ENCODE assay signal across 21 cellular contexts in genomic region chr12:120093336-120093591, GRCh38. TPM values are rescaled to one million over a fixed set of nuclear protein-coding genes. Genes with fewer than 3 reads are reported as not detected.
A peak's percentile ranks its signal among the peaks of the same experiment; 100 is the strongest.
DNase-seq lines count a peak whose midpoint lies in the region; ATAC-seq and TF ChIP-seq lines count a peak whose summit lies in the region.
"Had no signal": no experiment of that assay in that cellular context is flagged by ENCODE, and none has a peak within 500 bp of the region (broad histone marks: within the 10 kb centered on the region; RNA-seq: fewer than 3 reads in every experiment).

No MANE protein-coding gene starts in this region.

- H4K91ac ChIP-seq in IMR-90 (ENCODE audit: insufficient read depth, low read depth, low read length), result no peak overlapping the region

- intact Hi-C loops in IMR-90 (cut with micrococcal nuclease) (no loop called here), dorsolateral prefrontal cortex (cut with DNase I) (no loop called here), ascending aorta (cut with DNase I) (no loop called here)

- peaks cover 0 to 20% of the 10 kb centered on the region in 2 experiments; a peak in 3 of 4 replicates for H3K79me1 ChIP-seq in IMR-90 (ENCODE audit: low read depth in 1 of 2, low read length in 2 of 2)

- DNase-seq in ELF-1 (ENCODE audit: low read depth, low spot score) (peak; percentile 77), IMR-90 (no peak), dorsolateral prefrontal cortex (no peak), ascending aorta (ENCODE audit: low spot score in 2 of 2) (no peak), kidney glomerular epithelial cell (lab: John Stamatoyannopoulos, UW) (no peak), NCI-H510A treated with DMSO at 0.1 percent for 48 hours (lab: John Stamatoyannopoulos, UW) (no peak)
- DNase-seq: activated CD4-positive, alpha-beta T cell treated with anti-CD3 and anti-CD28 coated beads, Interleukin-2, amount 50 U/mL, for 4 hours; activated T-cell treated with anti-CD3 and anti-CD28 coated beads, Interleukin-2, amount 50 U/mL, for 1 hour; CD4-positive, alpha-beta T cell; DMS153; foreskin fibroblast; Kasumi-1; mesenchymal stem cell; natural killer cell; NCI-H524 treated with DMSO at 0.1 percent for 48 hours; stimulated activated CD8-positive, alpha-beta memory T cell treated with anti-CD3 and anti-CD28 coated beads, Interleukin-4, amount 100 ng/mL, for 48 hours; T-helper 1 cell; testis had no signal

- H3K9ac ChIP-seq in IMR-90 (ENCODE audit: low read depth, low read length) (no peak overlapping the region), neural cell (ENCODE audit: low read length) (peak overlapping the region; percentile 55)

- H2BK20ac ChIP-seq in IMR-90 (ENCODE audit: low read depth, low read length), result no peak overlapping the region

- H3K27ac ChIP-seq in IMR-90 (ENCODE audit: insufficient read depth, low read length) (no peak overlapping the region), dorsolateral prefrontal cortex (peak overlapping the region in 52 of 59 donors; percentile 12 to 84 (median 70)), neural cell (ENCODE audit: low read length) (peak overlapping the region; percentile 61), ascending aorta (no peak overlapping the region)
- H3K27ac ChIP-seq: coronary artery, testis had no signal

- TF ChIP-seq CTCF in IMR-90 (conservative IDR thresholded peaks at IDR 0.05; ENCODE audit: low read depth, low read length) (no peak), dorsolateral prefrontal cortex (IDR thresholded peaks at IDR 0.05 in 54 of 56, conservative IDR thresholded peaks at IDR 0.05 in 2 of 56; ENCODE audit: low read depth in 1 of 56, partially characterized antibody in 56 of 56) (no peak), neural cell (IDR thresholded peaks at IDR 0.05; ENCODE audit: poor library complexity, severe bottlenecking) (no peak), ascending aorta (IDR thresholded peaks at IDR 0.05) (no peak)

- no peaks in the 10 kb centered on the region for H3F3A ChIP-seq in neural cell (ENCODE audit: insufficient read depth, low read length, poor library complexity, severe bottlenecking)

- no TSS peak for BruUV-seq in IMR-90 (replicated peaks; lab: Mats Ljungman, UMichigan)

- H2AFZ ChIP-seq in IMR-90 (replicated peaks; ENCODE audit: low read length, poor library complexity) (no peak overlapping the region), neural cell (ENCODE audit: low read depth, low read length) (no peak overlapping the region)

- H2BK120ac ChIP-seq in IMR-90 (ENCODE audit: low read depth, low read length), result no peak overlapping the region

- WGBS in IMR-90 (ENCODE audit: extremely low coverage in 2 of 2, insufficient read length in 1 of 2), 2 experiments, result 100% methylated on average over 1 of the region's 4 CpGs; no CpG with 5 or more reads in 1 of the 2 experiments

- H3K4me1 ChIP-seq in IMR-90 (ENCODE audit: control insufficient read depth, insufficient read depth, low read length) (no peaks in the 10 kb centered on the region; the same call in 1 of the 2 replicates), ascending aorta (no peaks in the 10 kb centered on the region)
- H3K4me1 ChIP-seq: testis had no signal

- peaks cover 37% of the 10 kb centered on the region for H3K36me3 ChIP-seq in IMR-90 (ENCODE audit: control insufficient read depth, insufficient read depth, low read length)
- peaks cover 5% of the 10 kb centered on the region for H3K36me3 ChIP-seq in neural cell (ENCODE audit: insufficient read depth, low read length)
- peaks cover 22 to 53% of the 10 kb centered on the region in 2 donors for H3K36me3 ChIP-seq in ascending aorta

- no peak overlapping the region for H3K14ac ChIP-seq in IMR-90 (replicated peaks; ENCODE audit: low read depth, low read length)

- H4K5ac ChIP-seq in IMR-90 (ENCODE audit: low read depth, low read length), result no peak overlapping the region

- H4K8ac ChIP-seq in IMR-90 (ENCODE audit: low read depth in 2 of 2, low read length in 2 of 2), result no peak overlapping the region

- H3K56ac ChIP-seq in IMR-90 (ENCODE audit: extremely low read depth, insufficient read depth, low read length), result no peak overlapping the region

- no peaks in the 10 kb centered on the region for H3K79me2 ChIP-seq in neural cell (replicated peaks; ENCODE audit: insufficient read depth, low read length)

- no peak overlapping the region for H2BK15ac ChIP-seq in IMR-90 (ENCODE audit: low read depth, low read length)

- TF ChIP-seq POLR2A in IMR-90 (IDR thresholded peaks at IDR 0.05; ENCODE audit: low read depth, low read length), result no peak

- H3K4ac ChIP-seq in IMR-90 (ENCODE audit: low read depth, low read length), result no peak overlapping the region

- H3K4me3 ChIP-seq in IMR-90 (ENCODE audit: insufficient read depth, low read depth, low read length) (no peak overlapping the region), dorsolateral prefrontal cortex (no peak overlapping the region), neural cell (ENCODE audit: low read length) (peak overlapping the region; percentile 48), ascending aorta (no peak overlapping the region)
- H3K4me3 ChIP-seq: coronary artery, testis had no signal

- CTCF ChIA-PET in IMR-90 (lab: Yijun Ruan, JAX), result no interaction called here

- no peak overlapping the region for H2BK5ac ChIP-seq in IMR-90 (ENCODE audit: low read depth, low read length, poor library complexity, severe bottlenecking)

- no peaks in the 10 kb centered on the region for H3K9me2 ChIP-seq in neural cell (ENCODE audit: insufficient read depth, low read length)

- H3K9me1 ChIP-seq in IMR-90 (ENCODE audit: insufficient read depth, low read length), result 0 out of 2 replicates have a peak, but pooled peaks cover 11% of the 10 kb centered on the region

- POLR2A ChIA-PET in IMR-90 (lab: Charles Lee; ENCODE audit: unreplicated experiment), result interaction anchor here (0.5 kb wide), 1 partner anchor 12 kb away, joined by 5 read pairs; no protein-coding TSS in a partner anchor

- dilution Hi-C loops in IMR-90 (cut with HindIII; ENCODE audit: low sequenced_read_pairs, unreplicated experiment), result no loop called here

- no peak for TF ChIP-seq RAD21 in IMR-90 (IDR thresholded peaks at IDR 0.05; ENCODE audit: low read length)
- TF ChIP-seq RAD21 in neural cell (conservative IDR thresholded peaks at IDR 0.05), result no peak

- no peak for TF ChIP-seq EP300 in neural cell (conservative IDR thresholded peaks at IDR 0.05; ENCODE audit: poor library complexity, severe bottlenecking)

- H4K20me1 ChIP-seq in IMR-90 (ENCODE audit: insufficient read depth, low read length), result peaks cover 40% of the 10 kb centered on the region
- peaks cover 3% of the 10 kb centered on the region for H4K20me1 ChIP-seq in neural cell (ENCODE audit: insufficient read depth)

- H3K18ac ChIP-seq in IMR-90 (ENCODE audit: low read depth, low read length), result no peak overlapping the region

- H3K23ac ChIP-seq in IMR-90 (ENCODE audit: low read depth, low read length), result no peak overlapping the region

- H2AK9ac ChIP-seq in IMR-90 (replicated peaks; ENCODE audit: low read depth, low read length, poor library complexity), result peak overlapping the region; percentile 42

- no peak for ATAC-seq in IMR-90 (ENCODE audit: low read depth)
- no peak for ATAC-seq in GM19328 (IDR thresholded peaks at IDR 0.05; ENCODE audit: unreplicated experiment)

- H3K27me3 ChIP-seq in IMR-90 (ENCODE audit: control insufficient read depth, insufficient read depth, low read length) (no peaks in the 10 kb centered on the region), dorsolateral prefrontal cortex (no peaks in the 10 kb centered on the region), neural cell (ENCODE audit: insufficient read depth, low read depth, low read length) (no peaks in the 10 kb centered on the region), ascending aorta (no peaks in the 10 kb centered on the region)
- H3K27me3 ChIP-seq: testis had no signal

- H2AK5ac ChIP-seq in IMR-90 (ENCODE audit: low read depth, low read length), result no peak overlapping the region

- H3K9me3 ChIP-seq in IMR-90 (ENCODE audit: control insufficient read depth, insufficient read depth, low read length), result no peaks in the 10 kb centered on the region
- no peaks in the 10 kb centered on the region for H3K9me3 ChIP-seq in neural cell (ENCODE audit: low read length)
- H3K9me3 ChIP-seq in ascending aorta, result no peaks in the 10 kb centered on the region
- H3K9me3 ChIP-seq: testis had no signal

- in situ Hi-C loops in IMR-90 (cut with MboI; ENCODE audit: low sequenced_read_pairs), result no loop called here

- H3K4me2 ChIP-seq in IMR-90 (ENCODE audit: low read depth, low read length), result no peak overlapping the region
- H3K4me2 ChIP-seq in neural cell (ENCODE audit: low read length), result no peak overlapping the region

TF ChIP-seq in IMR-90, 13 proteins besides CTCF, POLR2A, EP300 and RAD21:
- TF ChIP-seq SMC3 (IDR thresholded peaks at IDR 0.05; ENCODE audit: low read depth, low read length), result no peak
- no peak for TF ChIP-seq NFE2L2 (IDR thresholded peaks at IDR 0.05; ENCODE audit: low read depth, low read length)
- no peak for TF ChIP-seq MXI1 (IDR thresholded peaks at IDR 0.05; ENCODE audit: borderline replicate concordance, low read depth, low read length)
- no peak for TF ChIP-seq CEBPB (IDR thresholded peaks at IDR 0.05; ENCODE audit: low read depth, low read length)
- TF ChIP-seq CHD1 (IDR thresholded peaks at IDR 0.05; ENCODE audit: low read depth, low read length), result no peak
- TF ChIP-seq MAFK (IDR thresholded peaks at IDR 0.05; ENCODE audit: low read depth, low read length), result no peak

TF ChIP-seq in neural cell, 6 proteins besides CTCF, POLR2A, EP300 and RAD21 (continues in another document):
- TF ChIP-seq EZH2 (IDR thresholded peaks at IDR 0.05; ENCODE audit: borderline replicate concordance, insufficient read depth, low read length, poor library complexity, severe bottlenecking) (no peak), MXI1 (conservative IDR thresholded peaks at IDR 0.05; ENCODE audit: poor library complexity, severe bottlenecking) (no peak), POLR2AphosphoS5 (IDR thresholded peaks at IDR 0.05) (no peak)

RNA-seq across cellular contexts. Expression of gene RAB35, which starts 23.3 kb away (rescaled TPM):
- total RNA-seq in IMR-90 (2012; rRNA removed) (32.6 and 35.0 TPM in 2 replicates), dorsolateral prefrontal cortex (10 to 100 TPM; 35.0 to 69.2 (median 52.4) TPM), ascending aorta (39.2 TPM)
- polyA plus RNA-seq in IMR-90 (2012; rRNA removed) (47.6 and 49.6 TPM in 2 replicates), neural cell (60.2 and 65.2 TPM in 2 replicates)
- 31.2 and 45.6 TPM in 2 replicates for polyA plus RNA-seq in IMR-90 (2012; cell fraction: cytosol; rRNA removed)
- polyA plus RNA-seq in IMR-90 (2012; cell fraction: nucleus; rRNA removed; ENCODE audit: low replicate concordance), result 64.2 and 73.1 TPM in 2 replicates
- polyA minus RNA-seq in neural cell, result 48.6 and 52.8 TPM in 2 replicates

Comparison
In these comparisons a context has a peak if more than half of its experiments do, and no peak if none do; other contexts are left out.
1. H3K27ac ChIP-seq: peak in dorsolateral prefrontal cortex (52 of 59) and neural cell (single experiment); none in IMR-90 (single experiment) and ascending aorta (0 of 2).